Comparison of ENCODE assay signal across 8 cellular contexts in the genomic region with DNA sequence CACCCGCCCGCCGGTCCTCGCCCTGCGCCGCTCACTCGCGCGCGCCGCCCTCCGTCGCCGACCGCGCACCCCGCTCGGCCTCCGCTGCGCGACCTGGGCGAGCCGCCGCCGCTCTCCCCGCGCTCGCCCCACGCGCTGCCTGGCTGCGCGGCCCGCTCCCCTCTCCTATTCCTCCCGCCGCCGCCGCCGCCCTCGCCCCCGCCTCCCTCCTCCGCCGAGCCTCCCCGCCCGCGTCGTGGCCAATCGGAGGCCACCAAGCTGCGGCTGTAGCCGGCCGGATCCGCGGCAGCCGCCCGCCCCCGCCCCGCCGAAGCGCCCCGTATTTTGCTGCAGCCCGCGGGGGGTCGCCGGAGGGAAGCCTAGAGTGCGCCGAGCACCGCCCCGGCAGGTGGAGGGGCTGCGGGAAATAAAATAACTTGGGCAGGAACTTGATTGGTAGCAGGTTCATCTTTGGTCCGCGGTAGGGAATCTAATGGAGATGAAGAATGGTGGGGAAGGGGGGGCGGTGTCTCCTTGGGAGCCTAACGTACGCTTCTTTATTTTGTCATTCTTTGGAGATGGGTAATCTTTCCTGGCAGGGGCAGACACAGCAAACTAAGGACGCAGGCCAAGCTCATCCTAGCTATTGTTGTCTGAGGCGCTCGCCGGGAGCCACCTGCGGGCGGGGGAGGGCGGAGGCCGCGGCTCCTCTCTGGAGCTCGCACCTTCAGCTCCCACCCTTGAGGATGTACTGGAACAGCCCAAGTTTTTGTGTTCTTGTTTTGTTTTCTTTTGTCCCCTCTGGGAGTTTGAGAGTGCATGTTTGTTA. TPM values are rescaled to one million over a fixed set of nuclear protein-coding genes. Genes with fewer than 3 reads are reported as not detected.
DNase-seq lines count a peak whose midpoint lies in the region; ATAC-seq and TF ChIP-seq lines count a peak whose summit lies in the region.

No MANE protein-coding gene starts in this region.

- peaks cover 51% of the 10 kb centered on the region for H3K27me3 Mint-ChIP-seq in activated naive CD4-positive, alpha-beta T cell treated with anti-CD3 and anti-CD28 coated beads, Interleukin-2, amount 10 ng/mL, durations not matched to agents 7 days and 5 days
- H3K27me3 Mint-ChIP-seq in activated naive CD8-positive, alpha-beta T cell treated with anti-CD3 and anti-CD28 coated beads, Interleukin-2, amount 10 ng/mL, durations not matched to agents 7 days and 5 days, result peaks cover 30% of the 10 kb centered on the region
- H3K27me3 Mint-ChIP-seq in progenitor cell of endocrine pancreas, result no peaks in the 10 kb centered on the region

- peaks cover 10% of the 10 kb centered on the region for H3K36me3 Mint-ChIP-seq in activated naive CD4-positive, alpha-beta T cell treated with anti-CD3 and anti-CD28 coated beads, Interleukin-2, amount 10 ng/mL, durations not matched to agents 7 days and 5 days
- H3K36me3 Mint-ChIP-seq in activated naive CD8-positive, alpha-beta T cell treated with anti-CD3 and anti-CD28 coated beads, Interleukin-2, amount 10 ng/mL, durations not matched to agents 7 days and 5 days, result peaks cover 7% of the 10 kb centered on the region
- no peaks in the 10 kb centered on the region for H3K36me3 Mint-ChIP-seq in progenitor cell of endocrine pancreas (ENCODE audit: insufficient read depth)

- no peak for DNase-seq in activated naive CD4-positive, alpha-beta T cell treated with anti-CD3 and anti-CD28 coated beads, Interleukin-2, amount 10 ng/mL, durations not matched to agents 7 days and 5 days
- DNase-seq in activated naive CD4-positive, alpha-beta T cell treated with Interleukin-2 at 50 U/mL for 16 hours, result no peak
- DNase-seq in NCI-H2081 (lab: John Stamatoyannopoulos, UW) (peak; percentile 79 to 82), right atrium auricular region (ENCODE audit: low spot score) (no peak), progenitor cell of endocrine pancreas (ENCODE audit: low spot score, unreplicated experiment) (peak; percentile 78)
- DNase-seq in activated naive CD8-positive, alpha-beta T cell treated with anti-CD3 and anti-CD28 coated beads, Interleukin-2, amount 10 ng/mL, durations not matched to agents 7 days and 5 days, result peak; percentile 27

- H3K27ac ChIP-seq in right atrium auricular region, result peak overlapping the region; percentile 87 to 89

- H3K9me3 Mint-ChIP-seq in activated naive CD4-positive, alpha-beta T cell treated with anti-CD3 and anti-CD28 coated beads, Interleukin-2, amount 10 ng/mL, durations not matched to agents 7 days and 5 days, result no peaks in the 10 kb centered on the region
- peaks cover 2% of the 10 kb centered on the region for H3K9me3 Mint-ChIP-seq in activated naive CD8-positive, alpha-beta T cell treated with anti-CD3 and anti-CD28 coated beads, Interleukin-2, amount 10 ng/mL, durations not matched to agents 7 days and 5 days
- H3K9me3 Mint-ChIP-seq in progenitor cell of endocrine pancreas (ENCODE audit: low read depth), result no peaks in the 10 kb centered on the region

- TF ChIP-seq POLR2A in GM18505 (IDR thresholded peaks at IDR 0.05; ENCODE audit: borderline replicate concordance, extremely low read depth, insufficient read depth, insufficient read length), result no peak

- ATAC-seq in activated naive CD8-positive, alpha-beta T cell treated with anti-CD3 and anti-CD28 coated beads, Interleukin-2, amount 10 ng/mL, durations not matched to agents 7 days and 5 days (ENCODE audit: low read depth), result peak; percentile 24
- ATAC-seq in HG03039 (IDR thresholded peaks at IDR 0.05; ENCODE audit: unreplicated experiment), result no peak
- no peak for ATAC-seq in GM18505 (IDR thresholded peaks at IDR 0.05; ENCODE audit: unreplicated experiment)

- no peaks in the 10 kb centered on the region for H3K36me3 ChIP-seq in right atrium auricular region

- H3K27me3 ChIP-seq in right atrium auricular region, result no peaks in the 10 kb centered on the region

- TF ChIP-seq CTCF in right atrium auricular region (IDR thresholded peaks at IDR 0.05) (peak in 1 of 2 donors; percentile 29), progenitor cell of endocrine pancreas (IDR thresholded peaks at IDR 0.05; ENCODE audit: unreplicated experiment) (no peak)

- POLR2A ChIA-PET in activated naive CD8-positive, alpha-beta T cell treated with anti-CD3 and anti-CD28 coated beads, Interleukin-2, amount 10 ng/mL, durations not matched to agents 7 days and 5 days (lab: Charles Lee), result no interaction called here

- no peaks in the 10 kb centered on the region for H3K9me3 ChIP-seq in right atrium auricular region

- H3K4me3 Mint-ChIP-seq in activated naive CD4-positive, alpha-beta T cell treated with anti-CD3 and anti-CD28 coated beads, Interleukin-2, amount 10 ng/mL, durations not matched to agents 7 days and 5 days, result peak overlapping the region; percentile 55
- peak overlapping the region; percentile 30 for H3K4me3 Mint-ChIP-seq in activated naive CD8-positive, alpha-beta T cell treated with anti-CD3 and anti-CD28 coated beads, Interleukin-2, amount 10 ng/mL, durations not matched to agents 7 days and 5 days
- peak overlapping the region; percentile 96 for H3K4me3 Mint-ChIP-seq in progenitor cell of endocrine pancreas (ENCODE audit: low read depth)

- no peak overlapping the region for H3K27ac Mint-ChIP-seq in activated naive CD4-positive, alpha-beta T cell treated with anti-CD3 and anti-CD28 coated beads, Interleukin-2, amount 10 ng/mL, durations not matched to agents 7 days and 5 days
- H3K27ac Mint-ChIP-seq in activated naive CD8-positive, alpha-beta T cell treated with anti-CD3 and anti-CD28 coated beads, Interleukin-2, amount 10 ng/mL, durations not matched to agents 7 days and 5 days, result no peak overlapping the region
- H3K27ac Mint-ChIP-seq in progenitor cell of endocrine pancreas, result peak overlapping the region; percentile 97

- H3K4me1 Mint-ChIP-seq in activated naive CD4-positive, alpha-beta T cell treated with anti-CD3 and anti-CD28 coated beads, Interleukin-2, amount 10 ng/mL, durations not matched to agents 7 days and 5 days, result peaks cover 12% of the 10 kb centered on the region
- peaks cover 5% of the 10 kb centered on the region for H3K4me1 Mint-ChIP-seq in activated naive CD8-positive, alpha-beta T cell treated with anti-CD3 and anti-CD28 coated beads, Interleukin-2, amount 10 ng/mL, durations not matched to agents 7 days and 5 days
- H3K4me1 Mint-ChIP-seq in progenitor cell of endocrine pancreas (ENCODE audit: low read depth), result peaks cover 20% of the 10 kb centered on the region

- peaks cover 0 to 6% of the 10 kb centered on the region in 2 donors for H3K4me1 ChIP-seq in right atrium auricular region

- peak overlapping the region; percentile 63 to 76 for H3K4me3 ChIP-seq in right atrium auricular region

- CTCF ChIA-PET in activated naive CD4-positive, alpha-beta T cell treated with anti-CD3 and anti-CD28 coated beads, Interleukin-2, amount 10 ng/mL, durations not matched to agents 7 days and 5 days (lab: Charles Lee), result no interaction called here

RNA-seq across cellular contexts. Expression of a gene that starts 1.1 kb away (rescaled TPM):
- total RNA-seq in activated naive CD8-positive, alpha-beta T cell treated with anti-CD3 and anti-CD28 coated beads, Interleukin-2, amount 10 ng/mL, durations not matched to agents 7 days and 5 days, result not detected
- total RNA-seq in right atrium auricular region (100 to 1,000 TPM; 205 to 269 TPM), progenitor cell of endocrine pancreas (197 and 210 TPM in 2 replicates)

Comparison
In these comparisons a context has a peak if more than half of its experiments do, and no peak if none do; other contexts are left out.
1. DNase-seq: peak in NCI-H2081 (2 of 2), activated naive CD8-positive, alpha-beta T cell treated with anti-CD3 and anti-CD28 coated beads, Interleukin-2, amount 10 ng/mL, durations not matched to agents 7 days and 5 days (single experiment) and progenitor cell of endocrine pancreas (single experiment); none in activated naive CD4-positive, alpha-beta T cell treated with anti-CD3 and anti-CD28 coated beads, Interleukin-2, amount 10 ng/mL, durations not matched to agents 7 days and 5 days (single experiment), activated naive CD4-positive, alpha-beta T cell treated with Interleukin-2 at 50 U/mL for 16 hours (single experiment) and right atrium auricular region (single experiment).
2. H3K4me3 Mint-ChIP-seq: peak in every context shown above with its lines; median percentile 96 in progenitor cell of endocrine pancreas; 55 in activated naive CD4-positive, alpha-beta T cell treated with anti-CD3 and anti-CD28 coated beads, Interleukin-2, amount 10 ng/mL, durations not matched to agents 7 days and 5 days; 30 in activated naive CD8-positive, alpha-beta T cell treated with anti-CD3 and anti-CD28 coated beads, Interleukin-2, amount 10 ng/mL, durations not matched to agents 7 days and 5 days.
3. RNA of a gene that starts 1.1 kb away (total RNA-seq): 205 to 269 TPM in right atrium auricular region and 197 to 210 TPM in progenitor cell of endocrine pancreas; not detected in activated naive CD8-positive, alpha-beta T cell treated with anti-CD3 and anti-CD28 coated beads, Interleukin-2, amount 10 ng/mL, durations not matched to agents 7 days and 5 days; every median in the first group is over 100 times any median in the second.